In genomic region chr6:142819603-142820335, GRCh38 we compare ENCODE assay signal across 8 cellular contexts.
DNase-seq lines count a peak whose midpoint lies in the region; ATAC-seq and TF ChIP-seq lines count a peak whose summit lies in the region.

No MANE protein-coding gene starts in this region.

- H3K27me3 Mint-ChIP-seq in stimulated activated naive CD8-positive, alpha-beta T cell treated with anti-CD3 and anti-CD28 coated beads, Interleukin-15, Interleukin-2, amounts not matched to agents 100 ng/mL and 50 ng/mL, for 24 hours = peaks cover 4% of the 10 kb centered on the region

- H2AFZ ChIP-seq in OCI-LY3 (ENCODE audit: low read depth, low read length) = no peak overlapping the region

- H3K9me3 ChIP-seq in OCI-LY3 (ENCODE audit: insufficient read depth, low read length) = no peaks in the 10 kb centered on the region
- H3K9me3 ChIP-seq in adipocyte (ENCODE audit: control insufficient read depth, low read length) = no peaks in the 10 kb centered on the region
- no peaks in the 10 kb centered on the region for H3K9me3 ChIP-seq in left lung

- peak overlapping the region; percentile 43 for H3K27ac ChIP-seq in OCI-LY3 (ENCODE audit: low read length)
- peak overlapping the region; percentile 69 to 73 for H3K27ac ChIP-seq in left lung

- H3K9ac ChIP-seq in OCI-LY3 (ENCODE audit: low read length) = peak overlapping the region; percentile 36
- H3K9ac ChIP-seq in adipocyte (ENCODE audit: low read length) = peak overlapping the region; percentile 35

- TF ChIP-seq CTCF in OCI-LY3 (IDR thresholded peaks at IDR 0.05; ENCODE audit: low read depth, low read length) = no peak
- TF ChIP-seq CTCF in left lung (IDR thresholded peaks at IDR 0.05) = no peak

- peaks cover 50% of the 10 kb centered on the region for H3K36me3 Mint-ChIP-seq in stimulated activated naive CD8-positive, alpha-beta T cell treated with anti-CD3 and anti-CD28 coated beads, Interleukin-15, Interleukin-2, amounts not matched to agents 100 ng/mL and 50 ng/mL, for 24 hours (ENCODE audit: low read depth)

- DNase-seq in NCI-H2171 treated with DMSO at 0.1 percent for 48 hours (lab: John Stamatoyannopoulos, UW) = peak; percentile 57
- no peak for DNase-seq in NCI-H2171 (lab: John Stamatoyannopoulos, UW)
- peak; percentile 61 for DNase-seq in adipocyte (ENCODE audit: low read depth)
- no peak for DNase-seq in left lung
- no peak for DNase-seq in SIG-M5 treated with dmso at 0.1 percent for 504 hours (lab: John Stamatoyannopoulos, UW; ENCODE audit: unreplicated experiment)

- H3K36me3 ChIP-seq in OCI-LY3 (replicated peaks; ENCODE audit: low read depth, low read length) = peaks cover 6% of the 10 kb centered on the region
- H3K36me3 ChIP-seq in adipocyte (ENCODE audit: control insufficient read depth, insufficient read depth, low read length, severe bottlenecking) = no peaks in the 10 kb centered on the region
- no peaks in the 10 kb centered on the region for H3K36me3 ChIP-seq in left lung

- H3K27me3 ChIP-seq in OCI-LY3 (ENCODE audit: low read depth, low read length) (no peaks in the 10 kb centered on the region), adipocyte (replicated peaks; ENCODE audit: control insufficient read depth, insufficient read depth, low read length) (no peaks in the 10 kb centered on the region), left lung (no peaks in the 10 kb centered on the region)

- intact Hi-C loops in left lung (cut with DNase I) = loop anchor here in 1 of 2 donors (10.0 kb wide), 1 partner anchor 125 kb away; the partner anchor contains the start of gene HIVEP2

- no peaks in the 10 kb centered on the region for H3K9me3 Mint-ChIP-seq in stimulated activated naive CD8-positive, alpha-beta T cell treated with anti-CD3 and anti-CD28 coated beads, Interleukin-15, Interleukin-2, amounts not matched to agents 100 ng/mL and 50 ng/mL, for 24 hours

- peak overlapping the region; percentile 93 for H3K4me2 ChIP-seq in OCI-LY3 (ENCODE audit: low read length)

- H3K79me2 ChIP-seq in OCI-LY3 (ENCODE audit: low read length) = peaks cover 20% of the 10 kb centered on the region

- H3K27ac Mint-ChIP-seq in stimulated activated naive CD8-positive, alpha-beta T cell treated with anti-CD3 and anti-CD28 coated beads, Interleukin-15, Interleukin-2, amounts not matched to agents 100 ng/mL and 50 ng/mL, for 24 hours = peak overlapping the region; percentile 100

- H3K4me3 ChIP-seq in OCI-LY3 (ENCODE audit: low read length) (peak overlapping the region; percentile 76), adipocyte (ENCODE audit: low read length) (peak overlapping the region; percentile 71), left lung (peak overlapping the region; percentile 18 to 36)

- peaks cover 84% of the 10 kb centered on the region for H3K4me1 Mint-ChIP-seq in stimulated activated naive CD8-positive, alpha-beta T cell treated with anti-CD3 and anti-CD28 coated beads, Interleukin-15, Interleukin-2, amounts not matched to agents 100 ng/mL and 50 ng/mL, for 24 hours (ENCODE audit: low read depth)

- peak overlapping the region; percentile 89 for H3K4me3 Mint-ChIP-seq in stimulated activated naive CD8-positive, alpha-beta T cell treated with anti-CD3 and anti-CD28 coated beads, Interleukin-15, Interleukin-2, amounts not matched to agents 100 ng/mL and 50 ng/mL, for 24 hours

- H4K20me1 ChIP-seq in OCI-LY3 (ENCODE audit: insufficient read depth, low read length) = peaks cover 18% of the 10 kb centered on the region

- ATAC-seq in HG02885 (IDR thresholded peaks at IDR 0.05; ENCODE audit: poor library complexity, unreplicated experiment) (peak; percentile 71), left lung (peak; percentile 75)

- peaks cover 46% of the 10 kb centered on the region for H3K4me1 ChIP-seq in OCI-LY3 (ENCODE audit: low read length)
- peaks cover 51% of the 10 kb centered on the region for H3K4me1 ChIP-seq in adipocyte (ENCODE audit: control insufficient read depth, insufficient read depth, low read length)
- peaks cover 28 to 30% of the 10 kb centered on the region in 2 donors for H3K4me1 ChIP-seq in left lung

Comparison
In these comparisons a context has a peak if more than half of its experiments do, and no peak if none do; other contexts are left out.
1. DNase-seq: peak in NCI-H2171 treated with DMSO at 0.1 percent for 48 hours (single experiment) and adipocyte (single experiment); none in NCI-H2171 (single experiment), left lung (0 of 2) and SIG-M5 treated with dmso at 0.1 percent for 504 hours (single experiment).
2. Peak in every context shown above with its lines, with median percentiles within 50 percentile points of each other: H3K4me3 ChIP-seq.